In genomic region chr17:78378225-78379133, GRCh38 we compare ENCODE assay signal across 8 cellular contexts. TPM values are rescaled to one million over a fixed set of nuclear protein-coding genes. Genes with fewer than 3 reads are reported as not detected.
DNase-seq lines count a peak whose midpoint lies in the region; ATAC-seq and TF ChIP-seq lines count a peak whose summit lies in the region.

PGS1 (plus strand) TSS chr17:78378649; CDS start chr17:78378666, 17 bp downstream.

- no peak for TF ChIP-seq CTCF in HFF-Myc (IDR thresholded peaks at IDR 0.05; ENCODE audit: low read depth, low read length, missing control alignments)

- peak within 1 kb of the TSS; percentile 97 for H3K4me3 ChIP-seq in HFF-Myc (replicated peaks; ENCODE audit: low read depth, low read length)

- H3K27ac ChIP-seq in cingulate gyrus (ENCODE audit: low read depth, low read length) = peak within 1 kb of the TSS; percentile 72

- intact Hi-C loops in left colon (cut with DNase I, micrococcal nuclease) = no loop called here

- DNase-seq in EL (peak; percentile 75), HFF-Myc (ENCODE audit: extremely low read depth, low read depth) (no peak), NCI-H345 (lab: John Stamatoyannopoulos, UW) (peak; percentile 86), left colon (peak; percentile 72 to 89)
- peak; percentile 78 to 82 for DNase-seq in activated CD4-positive, alpha-beta T cell treated with anti-CD3 and anti-CD28 coated beads for 4 hours
- DNase-seq in stimulated activated CD4-positive, alpha-beta T cell treated with anti-CD3 and anti-CD28 coated beads, Interleukin-2, amount 100 ng/mL, for 24 hours = peak; percentile 84 to 87

- ATAC-seq in left colon (peak; percentile 88), GM19328 (IDR thresholded peaks at IDR 0.05; ENCODE audit: unreplicated experiment) (no peak)

RNA-seq across cellular contexts. Expression of gene PGS1, which starts in this region (rescaled TPM):
- 10 to 100 TPM; 37.6 to 44.5 TPM for total RNA-seq in left colon
